In genomic region chr22:26573026-26573662, GRCh38 we compare ENCODE assay signal across 7 cellular contexts.
A peak's percentile ranks its signal among the peaks of the same experiment; 100 is the strongest.
DNase-seq lines count a peak whose midpoint lies in the region; ATAC-seq and TF ChIP-seq lines count a peak whose summit lies in the region.

No MANE protein-coding gene starts in this region.

- H3K4me3 ChIP-seq in coronary artery, result no peak overlapping the region

- TF ChIP-seq CTCF in coronary artery (IDR thresholded peaks at IDR 0.05), result no peak

- peak overlapping the region; percentile 67 for H3K27ac Mint-ChIP-seq in activated naive CD8-positive, alpha-beta T cell

- peak overlapping the region in 1 of 2 donors; percentile 52 for H3K27ac ChIP-seq in coronary artery

- peak; percentile 70 for ATAC-seq in stimulated activated naive CD8-positive, alpha-beta T cell treated with anti-CD3 and anti-CD28 coated beads, Interleukin-15, Interleukin-2, amounts not matched to agents 100 U/mL and 50 U/mL, for 24 hours

- DNase-seq in KG1 (lab: John Stamatoyannopoulos, UW), result peak; percentile 52
- DNase-seq in hippocampal formation (lab: John Stamatoyannopoulos, UW), result peak; percentile 16 to 41
- DNase-seq in stimulated activated naive CD8-positive, alpha-beta T cell treated with anti-CD3 and anti-CD28 coated beads, Interleukin-15, Interleukin-2, amounts not matched to agents 100 U/mL and 50 U/mL, for 24 hours, result peak; percentile 20
- no peak for DNase-seq in activated CD4-positive, CD25-positive, alpha-beta regulatory T cell (lab: John Stamatoyannopoulos, UW)
- DNase-seq in NCI-H1105 (lab: John Stamatoyannopoulos, UW), result no peak
- no peak for DNase-seq in coronary artery (ENCODE audit: low spot score)

- no peaks in the 10 kb centered on the region for H3K36me3 Mint-ChIP-seq in activated naive CD8-positive, alpha-beta T cell

- no peak overlapping the region for H3K4me3 Mint-ChIP-seq in activated naive CD8-positive, alpha-beta T cell

- H3K27me3 Mint-ChIP-seq in activated naive CD8-positive, alpha-beta T cell, result no peaks in the 10 kb centered on the region

- H3K9me3 Mint-ChIP-seq in activated naive CD8-positive, alpha-beta T cell (ENCODE audit: low read depth), result no peaks in the 10 kb centered on the region

- peaks cover 75% of the 10 kb centered on the region for H3K4me1 Mint-ChIP-seq in activated naive CD8-positive, alpha-beta T cell (ENCODE audit: low read depth)

Comparison
In these comparisons a context has a peak if more than half of its experiments do, and no peak if none do; other contexts are left out.
1. DNase-seq: peak in KG1 (single experiment), hippocampal formation (2 of 2) and stimulated activated naive CD8-positive, alpha-beta T cell treated with anti-CD3 and anti-CD28 coated beads, Interleukin-15, Interleukin-2, amounts not matched to agents 100 U/mL and 50 U/mL, for 24 hours (single experiment); none in activated CD4-positive, CD25-positive, alpha-beta regulatory T cell (0 of 4), NCI-H1105 (single experiment) and coronary artery (single experiment).